1 cellular context compared by ENCODE assay signal in the genomic region with DNA sequence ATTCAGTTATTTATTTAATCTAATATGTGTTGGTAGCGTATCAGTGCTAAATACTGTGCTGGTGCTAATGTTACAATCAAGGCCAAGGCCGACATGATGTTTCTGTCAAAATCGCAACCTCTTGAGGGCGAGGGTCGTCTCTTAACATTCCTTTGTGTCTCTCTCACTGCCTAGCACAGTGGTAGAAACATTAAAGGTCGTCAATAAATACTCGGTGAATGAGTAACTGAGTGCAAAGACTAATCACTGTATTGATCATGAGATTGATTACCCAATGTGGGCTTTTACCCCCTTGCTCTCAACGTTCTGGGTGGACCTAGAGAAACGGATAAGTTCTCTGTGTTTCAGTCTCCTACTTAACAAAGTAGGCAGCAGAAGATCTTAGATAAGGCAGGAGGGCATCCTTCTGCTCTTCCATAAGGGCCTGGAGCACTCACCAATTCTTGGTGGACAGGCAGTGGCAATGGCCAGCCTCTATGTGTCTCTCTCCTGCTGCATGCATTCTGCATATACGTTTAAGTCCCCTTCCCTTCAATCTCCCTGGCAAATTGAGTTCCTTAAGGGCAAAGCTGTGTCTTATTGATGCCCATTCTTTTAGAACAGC.
TF ChIP-seq lines count a peak whose summit lies in the region.

No MANE protein-coding gene starts in this region.

TF ChIP-seq in HepG2, 621 proteins besides CTCF, POLR2A, EP300 and RAD21 (continued from another document and continues in another):
- TF ChIP-seq IKZF4 (CRISPR knock-in tag; IDR thresholded peaks at IDR 0.05; ENCODE audit: borderline replicate concordance, low read depth, not compliant biosample characterization) (no peak), ZNF850 (CRISPR knock-in tag; conservative IDR thresholded peaks at IDR 0.05) (no peak), THYN1 (CRISPR knock-in tag; IDR thresholded peaks at IDR 0.05; ENCODE audit: borderline replicate concordance, low read depth) (no peak), ZBTB46 (CRISPR knock-in tag; IDR thresholded peaks at IDR 0.05; ENCODE audit: borderline replicate concordance) (no peak), ZNF143 (CRISPR knock-in tag; IDR thresholded peaks at IDR 0.05) (no peak), ZNF276 (CRISPR knock-in tag; IDR thresholded peaks at IDR 0.05; ENCODE audit: low read depth) (no peak), FOSL2 (CRISPR knock-in tag; IDR thresholded peaks at IDR 0.05) (peak; percentile 50; the same call in 1 of the 2 replicates), ZMYM2 (CRISPR knock-in tag; IDR thresholded peaks at IDR 0.05) (no peak), NR2F2 (IDR thresholded peaks at IDR 0.05; ENCODE audit: borderline replicate concordance, low read depth) (peak; percentile 43; the same call in 1 of the 2 replicates), ZNF343 (CRISPR knock-in tag; IDR thresholded peaks at IDR 0.05) (no peak), CEBPB (IDR thresholded peaks at IDR 0.05; ENCODE audit: borderline replicate concordance, low read depth, low read length) (peak; percentile 45; the same call in 1 of the 2 replicates), HHEX (CRISPR knock-in tag; IDR thresholded peaks at IDR 0.05) (no peak), ZZZ3 (CRISPR knock-in tag; IDR thresholded peaks at IDR 0.05; ENCODE audit: borderline replicate concordance) (no peak), MEIS1 (CRISPR knock-in tag; IDR thresholded peaks at IDR 0.05; ENCODE audit: borderline replicate concordance) (no peak), ZBTB39 (CRISPR knock-in tag; IDR thresholded peaks at IDR 0.05) (no peak), ZNF652 (CRISPR knock-in tag; IDR thresholded peaks at IDR 0.05; ENCODE audit: borderline replicate concordance, low read depth) (no peak), PAXIP1 (CRISPR knock-in tag; conservative IDR thresholded peaks at IDR 0.05) (peak; percentile 78), ELK4 (CRISPR knock-in tag; IDR thresholded peaks at IDR 0.05; ENCODE audit: borderline replicate concordance) (no peak), SOX6 (IDR thresholded peaks at IDR 0.05) (no peak), SOX6 (CRISPR knock-in tag; IDR thresholded peaks at IDR 0.05) (peak; percentile 76), MBD4 (IDR thresholded peaks at IDR 0.05; ENCODE audit: borderline replicate concordance, low read length) (no peak), TARDBP (CRISPR knock-in tag; IDR thresholded peaks at IDR 0.05) (no peak), ZNF550 (CRISPR knock-in tag; IDR thresholded peaks at IDR 0.05; ENCODE audit: borderline replicate concordance) (no peak), ZNF619 (CRISPR knock-in tag; IDR thresholded peaks at IDR 0.05) (no peak), SAP130 (CRISPR knock-in tag; IDR thresholded peaks at IDR 0.05; ENCODE audit: low read depth) (no peak), ONECUT2 (CRISPR knock-in tag; IDR thresholded peaks at IDR 0.05) (peak; percentile 73; the same call in 1 of the 2 replicates), ZNF350 (CRISPR knock-in tag; IDR thresholded peaks at IDR 0.05; ENCODE audit: borderline replicate concordance, low read depth) (no peak)
- TF ChIP-seq, protein P1, sequence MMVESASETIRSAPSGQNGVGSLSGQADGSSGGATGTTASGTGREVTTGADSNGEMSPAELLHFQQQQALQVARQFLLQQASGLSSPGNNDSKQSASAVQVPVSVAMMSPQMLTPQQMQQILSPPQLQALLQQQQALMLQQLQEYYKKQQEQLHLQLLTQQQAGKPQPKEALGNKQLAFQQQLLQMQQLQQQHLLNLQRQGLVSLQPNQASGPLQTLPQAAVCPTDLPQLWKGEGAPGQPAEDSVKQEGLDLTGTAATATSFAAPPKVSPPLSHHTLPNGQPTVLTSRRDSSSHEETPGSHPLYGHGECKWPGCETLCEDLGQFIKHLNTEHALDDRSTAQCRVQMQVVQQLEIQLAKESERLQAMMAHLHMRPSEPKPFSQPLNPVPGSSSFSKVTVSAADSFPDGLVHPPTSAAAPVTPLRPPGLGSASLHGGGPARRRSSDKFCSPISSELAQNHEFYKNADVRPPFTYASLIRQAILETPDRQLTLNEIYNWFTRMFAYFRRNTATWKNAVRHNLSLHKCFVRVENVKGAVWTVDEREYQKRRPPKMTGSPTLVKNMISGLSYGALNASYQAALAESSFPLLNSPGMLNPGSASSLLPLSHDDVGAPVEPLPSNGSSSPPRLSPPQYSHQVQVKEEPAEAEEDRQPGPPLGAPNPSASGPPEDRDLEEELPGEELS (CRISPR knock-in tag; IDR thresholded peaks at IDR 0.05) = 0 out of 2 replicates have a peak, but pooled peaks have one; percentile 10
- TF ChIP-seq, protein P2, sequence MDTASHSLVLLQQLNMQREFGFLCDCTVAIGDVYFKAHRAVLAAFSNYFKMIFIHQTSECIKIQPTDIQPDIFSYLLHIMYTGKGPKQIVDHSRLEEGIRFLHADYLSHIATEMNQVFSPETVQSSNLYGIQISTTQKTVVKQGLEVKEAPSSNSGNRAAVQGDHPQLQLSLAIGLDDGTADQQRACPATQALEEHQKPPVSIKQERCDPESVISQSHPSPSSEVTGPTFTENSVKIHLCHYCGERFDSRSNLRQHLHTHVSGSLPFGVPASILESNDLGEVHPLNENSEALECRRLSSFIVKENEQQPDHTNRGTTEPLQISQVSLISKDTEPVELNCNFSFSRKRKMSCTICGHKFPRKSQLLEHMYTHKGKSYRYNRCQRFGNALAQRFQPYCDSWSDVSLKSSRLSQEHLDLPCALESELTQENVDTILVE (CRISPR knock-in tag; IDR thresholded peaks at IDR 0.05) = no peak
- TF ChIP-seq, protein P3, sequence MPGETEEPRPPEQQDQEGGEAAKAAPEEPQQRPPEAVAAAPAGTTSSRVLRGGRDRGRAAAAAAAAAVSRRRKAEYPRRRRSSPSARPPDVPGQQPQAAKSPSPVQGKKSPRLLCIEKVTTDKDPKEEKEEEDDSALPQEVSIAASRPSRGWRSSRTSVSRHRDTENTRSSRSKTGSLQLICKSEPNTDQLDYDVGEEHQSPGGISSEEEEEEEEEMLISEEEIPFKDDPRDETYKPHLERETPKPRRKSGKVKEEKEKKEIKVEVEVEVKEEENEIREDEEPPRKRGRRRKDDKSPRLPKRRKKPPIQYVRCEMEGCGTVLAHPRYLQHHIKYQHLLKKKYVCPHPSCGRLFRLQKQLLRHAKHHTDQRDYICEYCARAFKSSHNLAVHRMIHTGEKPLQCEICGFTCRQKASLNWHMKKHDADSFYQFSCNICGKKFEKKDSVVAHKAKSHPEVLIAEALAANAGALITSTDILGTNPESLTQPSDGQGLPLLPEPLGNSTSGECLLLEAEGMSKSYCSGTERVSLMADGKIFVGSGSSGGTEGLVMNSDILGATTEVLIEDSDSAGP (CRISPR knock-in tag; IDR thresholded peaks at IDR 0.05; ENCODE audit: borderline replicate concordance) = no peak
- TF ChIP-seq, protein P4, sequence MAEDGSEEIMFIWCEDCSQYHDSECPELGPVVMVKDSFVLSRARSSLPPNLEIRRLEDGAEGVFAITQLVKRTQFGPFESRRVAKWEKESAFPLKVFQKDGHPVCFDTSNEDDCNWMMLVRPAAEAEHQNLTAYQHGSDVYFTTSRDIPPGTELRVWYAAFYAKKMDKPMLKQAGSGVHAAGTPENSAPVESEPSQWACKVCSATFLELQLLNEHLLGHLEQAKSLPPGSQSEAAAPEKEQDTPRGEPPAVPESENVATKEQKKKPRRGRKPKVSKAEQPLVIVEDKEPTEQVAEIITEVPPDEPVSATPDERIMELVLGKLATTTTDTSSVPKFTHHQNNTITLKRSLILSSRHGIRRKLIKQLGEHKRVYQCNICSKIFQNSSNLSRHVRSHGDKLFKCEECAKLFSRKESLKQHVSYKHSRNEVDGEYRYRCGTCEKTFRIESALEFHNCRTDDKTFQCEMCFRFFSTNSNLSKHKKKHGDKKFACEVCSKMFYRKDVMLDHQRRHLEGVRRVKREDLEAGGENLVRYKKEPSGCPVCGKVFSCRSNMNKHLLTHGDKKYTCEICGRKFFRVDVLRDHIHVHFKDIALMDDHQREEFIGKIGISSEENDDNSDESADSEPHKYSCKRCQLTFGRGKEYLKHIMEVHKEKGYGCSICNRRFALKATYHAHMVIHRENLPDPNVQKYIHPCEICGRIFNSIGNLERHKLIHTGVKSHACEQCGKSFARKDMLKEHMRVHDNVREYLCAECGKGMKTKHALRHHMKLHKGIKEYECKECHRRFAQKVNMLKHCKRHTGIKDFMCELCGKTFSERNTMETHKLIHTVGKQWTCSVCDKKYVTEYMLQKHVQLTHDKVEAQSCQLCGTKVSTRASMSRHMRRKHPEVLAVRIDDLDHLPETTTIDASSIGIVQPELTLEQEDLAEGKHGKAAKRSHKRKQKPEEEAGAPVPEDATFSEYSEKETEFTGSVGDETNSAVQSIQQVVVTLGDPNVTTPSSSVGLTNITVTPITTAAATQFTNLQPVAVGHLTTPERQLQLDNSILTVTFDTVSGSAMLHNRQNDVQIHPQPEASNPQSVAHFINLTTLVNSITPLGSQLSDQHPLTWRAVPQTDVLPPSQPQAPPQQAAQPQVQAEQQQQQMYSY (CRISPR knock-in tag; IDR thresholded peaks at IDR 0.05) = no peak
- TF ChIP-seq, protein P5, sequence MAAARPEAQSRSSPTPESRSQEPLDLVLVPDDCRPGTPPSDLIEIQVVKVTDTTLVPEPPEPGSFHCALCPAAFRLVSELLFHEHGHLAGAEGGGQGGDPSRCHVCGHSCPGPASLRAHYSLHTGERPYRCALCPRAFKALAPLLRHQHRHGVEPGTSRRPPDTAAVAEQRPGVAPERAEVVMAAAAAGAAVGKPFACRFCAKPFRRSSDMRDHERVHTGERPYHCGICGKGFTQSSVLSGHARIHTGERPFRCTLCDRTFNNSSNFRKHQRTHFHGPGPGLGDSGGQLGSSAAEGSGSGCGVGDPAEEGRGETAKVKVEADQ (CRISPR knock-in tag; IDR thresholded peaks at IDR 0.05; ENCODE audit: borderline replicate concordance) = no peak
